Comparison of ENCODE assay signal across 3 cellular contexts in genomic region chr4:57435300-57435699, GRCh38.
"Had no signal": no experiment of that assay in that cellular context is flagged by ENCODE, and none has a peak within 500 bp of the region (broad histone marks: within the 10 kb centered on the region; RNA-seq: fewer than 3 reads in every experiment).

No MANE protein-coding gene starts in this region.

- DNase-seq: GDM1, GF-D8 had no signal

- H3K4me3 ChIP-seq: GM12878 had no signal
